Comparison of ENCODE assay signal across 13 cellular contexts in the genomic region with DNA sequence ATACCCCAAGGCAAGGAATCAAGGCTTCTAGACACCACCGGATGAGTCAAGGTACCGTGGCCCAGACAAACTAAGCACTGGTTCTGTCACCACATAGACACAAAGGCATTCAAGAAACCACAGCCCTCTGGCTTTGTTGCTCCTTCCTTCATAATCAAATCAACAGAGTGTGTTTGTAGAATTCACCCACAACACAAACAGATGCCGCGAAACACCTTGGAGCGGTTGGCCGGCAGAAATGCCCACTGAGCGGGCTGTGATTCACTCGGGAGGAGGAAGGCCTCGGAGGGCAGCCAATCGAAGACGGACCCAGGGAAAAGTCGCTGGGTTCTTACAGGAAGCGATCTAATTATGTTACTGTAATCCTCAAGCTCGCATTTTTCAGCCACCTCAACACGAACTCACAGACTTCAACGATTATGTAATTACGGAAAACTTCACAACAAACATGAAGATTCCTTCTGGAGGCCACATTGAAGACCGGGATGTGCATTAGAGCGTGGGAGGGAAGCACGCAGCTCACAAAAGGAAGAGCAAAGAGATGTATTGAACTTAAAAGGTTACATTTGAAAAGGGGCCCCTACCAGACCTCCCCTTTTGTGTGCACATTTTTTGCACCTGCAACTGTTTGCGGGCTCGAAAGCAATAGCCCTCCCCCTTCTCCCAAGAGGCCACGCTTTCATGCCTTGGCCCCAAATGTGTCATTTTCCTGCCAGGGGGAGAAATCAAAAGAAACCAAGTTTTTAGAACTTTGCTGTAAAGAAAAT.
A peak's percentile ranks its signal among the peaks of the same experiment; 100 is the strongest.
DNase-seq lines count a peak whose midpoint lies in the region; ATAC-seq, FAIRE-seq and TF ChIP-seq lines count a peak whose summit lies in the region.
"Had no signal": no experiment of that assay in that cellular context is flagged by ENCODE, and none has a peak within 500 bp of the region (broad histone marks: within the 10 kb centered on the region; RNA-seq: fewer than 3 reads in every experiment).

No MANE protein-coding gene starts in this region.

- peaks cover 2% of the 10 kb centered on the region for H3K36me3 Mint-ChIP-seq in activated CD4-positive, alpha-beta T cell treated with anti-CD3 and anti-CD28 coated beads, Interleukin-2, amount 10 ng/mL, durations not matched to agents 7 days and 5 days (ENCODE audit: low read depth)

- H3K27ac Mint-ChIP-seq in activated CD4-positive, alpha-beta T cell treated with anti-CD3 and anti-CD28 coated beads, Interleukin-2, amount 10 ng/mL, durations not matched to agents 7 days and 5 days, result peak overlapping the region; percentile 83

- FAIRE-seq in D721Med (lab: Jason Lieb, UNC), result no peak

- peak overlapping the region; percentile 71 for H3K9ac ChIP-seq in smooth muscle cell (ENCODE audit: low read depth)

- CTCF ChIA-PET in activated CD4-positive, alpha-beta T cell treated with anti-CD3 and anti-CD28 coated beads, Interleukin-2, amount 10 ng/mL, durations not matched to agents 7 days and 5 days (lab: Charles Lee), result interaction anchor here (0.6 to 1.5 kb wide), 6 partner anchors 9 to 283 kb away, joined by 3 to 5 read pairs (median 4); no protein-coding TSS in a partner anchor

- H4K20me1 ChIP-seq in smooth muscle cell (ENCODE audit: low read depth), result no peaks in the 10 kb centered on the region

- no peak overlapping the region for H2AFZ ChIP-seq in smooth muscle cell (ENCODE audit: low read depth)

- peak; percentile 11 for DNase-seq in activated CD4-positive, alpha-beta T cell treated with anti-CD3 and anti-CD28 coated beads, Interleukin-2, amount 10 ng/mL, durations not matched to agents 7 days and 5 days
- no peak for DNase-seq in activated CD4-positive, alpha-beta T cell treated with anti-CD3 and anti-CD28 coated beads for 1 hour
- DNase-seq in SJSA1 (ENCODE audit: low read depth in 1 of 2, low spot score in 2 of 2) (peak; percentile 93 to 97), brain microvascular endothelial cell (peak; percentile 53), smooth muscle cell (lab: John Stamatoyannopoulos, UW; ENCODE audit: unreplicated experiment) (no peak), D721Med (ENCODE audit: insufficient read length, low spot score) (no peak)
- no peak for DNase-seq in stimulated activated CD4-positive, alpha-beta T cell treated with anti-CD3 and anti-CD28 coated beads, Interleukin-4, amount 100 ng/mL, for 24 hours
- DNase-seq: cortex of kidney; hypothalamus; NCI-H2171; Right ventricle myocardium superior; stimulated activated CD4-positive, alpha-beta T cell treated with anti-CD3 and anti-CD28 coated beads, Interleukin-12 subunit alpha, Interleukin-12 subunit beta, amount 100 ng/mL, for 4 hours had no signal

- in situ Hi-C loops in brain microvascular endothelial cell (cut with HindIII; ENCODE audit: low pct_ligation_motif_present, low sequenced_read_pairs), result no loop called here

- no peaks in the 10 kb centered on the region for H3K79me2 ChIP-seq in smooth muscle cell (ENCODE audit: low read depth)

- H3K4me1 ChIP-seq in SJSA1 (replicated peaks) (peaks cover 40% of the 10 kb centered on the region), smooth muscle cell (ENCODE audit: low read depth) (peaks cover 16% of the 10 kb centered on the region)

- TF ChIP-seq CTCF in brain microvascular endothelial cell (IDR thresholded peaks at IDR 0.05; ENCODE audit: low read depth, low read length, missing control alignments), result no peak
- no peak for TF ChIP-seq CTCF in smooth muscle cell (IDR thresholded peaks at IDR 0.05; ENCODE audit: borderline replicate concordance, insufficient read depth, poor library complexity, severe bottlenecking)
- no peak for TF ChIP-seq CTCF in D721Med (IDR thresholded peaks at IDR 0.05; ENCODE audit: insufficient read depth, missing control alignments)

- no peaks in the 10 kb centered on the region for H3K9me3 Mint-ChIP-seq in activated CD4-positive, alpha-beta T cell treated with anti-CD3 and anti-CD28 coated beads, Interleukin-2, amount 10 ng/mL, durations not matched to agents 7 days and 5 days

- no peaks in the 10 kb centered on the region for H3K9me3 ChIP-seq in SJSA1 (replicated peaks)
- H3K9me3 ChIP-seq in smooth muscle cell (replicated peaks; ENCODE audit: low read depth), result no peaks in the 10 kb centered on the region

- WGBS in smooth muscle cell (ENCODE audit: low lambda C conversion rate), result 27% methylated on average over 23 of the region's 23 CpGs

- H3K4me1 Mint-ChIP-seq in activated CD4-positive, alpha-beta T cell treated with anti-CD3 and anti-CD28 coated beads, Interleukin-2, amount 10 ng/mL, durations not matched to agents 7 days and 5 days, result peaks cover 31% of the 10 kb centered on the region

- H3F3A ChIP-seq in smooth muscle cell (ENCODE audit: low read depth), result peaks cover 8% of the 10 kb centered on the region

- peaks cover 2% of the 10 kb centered on the region for H3K27me3 Mint-ChIP-seq in activated CD4-positive, alpha-beta T cell treated with anti-CD3 and anti-CD28 coated beads, Interleukin-2, amount 10 ng/mL, durations not matched to agents 7 days and 5 days

- H3K4me3 Mint-ChIP-seq in activated CD4-positive, alpha-beta T cell treated with anti-CD3 and anti-CD28 coated beads, Interleukin-2, amount 10 ng/mL, durations not matched to agents 7 days and 5 days, result peak overlapping the region; percentile 49

- H3K27ac ChIP-seq in SJSA1 (peak overlapping the region; percentile 54), brain microvascular endothelial cell (no peak overlapping the region), smooth muscle cell (ENCODE audit: low read depth) (peak overlapping the region; percentile 94)

- H3K36me3 ChIP-seq in SJSA1 (no peaks in the 10 kb centered on the region), brain microvascular endothelial cell (replicated peaks) (no peaks in the 10 kb centered on the region), smooth muscle cell (ENCODE audit: low read depth) (no peaks in the 10 kb centered on the region)

- no peak for ATAC-seq in HG03469 (IDR thresholded peaks at IDR 0.05; ENCODE audit: unreplicated experiment)

- H3K27me3 ChIP-seq in SJSA1 (replicated peaks), result no peaks in the 10 kb centered on the region
- H3K27me3 ChIP-seq in brain microvascular endothelial cell (replicated peaks), result no peaks in the 10 kb centered on the region
- no peaks in the 10 kb centered on the region for H3K27me3 ChIP-seq in smooth muscle cell (ENCODE audit: low read depth)

- H3K4me3 ChIP-seq in SJSA1 (peak overlapping the region; percentile 2; the same call in 1 of the 2 replicates), brain microvascular endothelial cell (ENCODE audit: low read depth, low read length) (no peak overlapping the region), smooth muscle cell (no peak overlapping the region)

- peak overlapping the region; percentile 32 for H3K4me2 ChIP-seq in smooth muscle cell

- POLR2A ChIA-PET in activated CD4-positive, alpha-beta T cell treated with anti-CD3 and anti-CD28 coated beads, Interleukin-2, amount 10 ng/mL, durations not matched to agents 7 days and 5 days (lab: Charles Lee), result no interaction called here

Comparison
In these comparisons a context has a peak if more than half of its experiments do, and no peak if none do; other contexts are left out.
1. DNase-seq: peak in activated CD4-positive, alpha-beta T cell treated with anti-CD3 and anti-CD28 coated beads, Interleukin-2, amount 10 ng/mL, durations not matched to agents 7 days and 5 days (single experiment), SJSA1 (2 of 2) and brain microvascular endothelial cell (single experiment); none in activated CD4-positive, alpha-beta T cell treated with anti-CD3 and anti-CD28 coated beads for 1 hour (single experiment), smooth muscle cell (single experiment), D721Med (single experiment) and stimulated activated CD4-positive, alpha-beta T cell treated with anti-CD3 and anti-CD28 coated beads, Interleukin-4, amount 100 ng/mL, for 24 hours (single experiment).